11 cellular contexts compared by ENCODE assay signal in genomic region chrX:49058794-49059193, GRCh38. TPM values are rescaled to one million over a fixed set of nuclear protein-coding genes. Genes with fewer than 3 reads are reported as not detected.
A peak's percentile ranks its signal among the peaks of the same experiment; 100 is the strongest.
DNase-seq lines count a peak whose midpoint lies in the region; ATAC-seq and TF ChIP-seq lines count a peak whose summit lies in the region.
"Had no signal": no experiment of that assay in that cellular context is flagged by ENCODE, and none has a peak within 500 bp of the region (broad histone marks: within the 10 kb centered on the region; RNA-seq: fewer than 3 reads in every experiment).

Gene CCDC120 (plus strand): TSS chrX:49058999. CDS start chrX:49062042, 3,043 bp downstream.

- H3K36me3 Mint-ChIP-seq in T-helper 17 cell (ENCODE audit: low read depth): no peaks in the 10 kb centered on the region
- H3K36me3 Mint-ChIP-seq in progenitor cell of endocrine pancreas (ENCODE audit: insufficient read depth): peaks cover 8% of the 10 kb centered on the region

- peak within 1 kb of the TSS; percentile 7; the same call in 1 of the 2 replicates for H3K9ac ChIP-seq in iPS-20b (ENCODE audit: low read depth, low read length)

- H3K9me3 Mint-ChIP-seq in progenitor cell of endocrine pancreas (ENCODE audit: low read depth): peaks cover 16% of the 10 kb centered on the region
- H3K9me3 Mint-ChIP-seq: activated T-cell treated with anti-CD3 and anti-CD28 coated beads, Interleukin-2, amount 50 U/mL, for 72 hours had no signal

- no peaks in the 10 kb centered on the region for H3K27me3 Mint-ChIP-seq in T-helper 17 cell
- H3K27me3 Mint-ChIP-seq in progenitor cell of endocrine pancreas: no peaks in the 10 kb centered on the region
- H3K27me3 Mint-ChIP-seq: CD4-positive, alpha-beta memory T cell had no signal

- H3K4me3 Mint-ChIP-seq in T-helper 17 cell: no peak within 1 kb of the TSS
- peak within 1 kb of the TSS; percentile 81 for H3K4me3 Mint-ChIP-seq in progenitor cell of endocrine pancreas (ENCODE audit: low read depth)
- H3K4me3 Mint-ChIP-seq: activated T-cell treated with anti-CD3 and anti-CD28 coated beads, Interleukin-2, amount 50 U/mL, for 72 hours; CD4-positive, alpha-beta memory T cell had no signal

- intact Hi-C loops in head of caudate nucleus (cut with DNase I): no loop called here

- DNase-seq in H7 (peak; percentile 90), T-helper 17 cell (no peak), progenitor cell of endocrine pancreas (ENCODE audit: low spot score, unreplicated experiment) (no peak), AG20443 (ENCODE audit: low spot score) (no peak), head of caudate nucleus (no peak)
- DNase-seq in stimulated activated CD4-positive, alpha-beta T cell treated with anti-CD3 and anti-CD28 coated beads, Interleukin-2, amount 100 ng/mL, for 48 hours: no peak
- DNase-seq: activated T-cell treated with anti-CD3 and anti-CD28 coated beads, Interleukin-2, amount 50 U/mL, for 72 hours; CD4-positive, alpha-beta memory T cell; heart left ventricle had no signal

- H3K27me3 ChIP-seq in H7 (ENCODE audit: control insufficient read depth, insufficient read depth, low read length) (no peaks in the 10 kb centered on the region), iPS-20b (ENCODE audit: insufficient read depth, low read length) (no peaks in the 10 kb centered on the region)
- H3K27me3 ChIP-seq: heart left ventricle had no signal

- H3K27ac ChIP-seq in iPS-20b (ENCODE audit: low read length): no peak within 1 kb of the TSS

- peaks cover 2% of the 10 kb centered on the region for H3K36me3 ChIP-seq in H7 (replicated peaks; ENCODE audit: control insufficient read depth, insufficient read depth, low read length)
- no peaks in the 10 kb centered on the region for H3K36me3 ChIP-seq in iPS-20b (ENCODE audit: insufficient read depth, low read depth, low read length)
- H3K36me3 ChIP-seq: heart left ventricle had no signal

- H3K27ac Mint-ChIP-seq in T-helper 17 cell: no peak within 1 kb of the TSS
- peak within 1 kb of the TSS; percentile 89 for H3K27ac Mint-ChIP-seq in progenitor cell of endocrine pancreas
- H3K27ac Mint-ChIP-seq: activated T-cell treated with anti-CD3 and anti-CD28 coated beads, Interleukin-2, amount 50 U/mL, for 72 hours had no signal

- ATAC-seq in T-helper 17 cell: no peak
- no peak for ATAC-seq in GM19324 (IDR thresholded peaks at IDR 0.05; ENCODE audit: low FRiP score, unreplicated experiment)
- ATAC-seq: activated T-cell treated with anti-CD3 and anti-CD28 coated beads, Interleukin-2, amount 50 U/mL, for 72 hours; heart left ventricle had no signal

- no peaks in the 10 kb centered on the region; the same call in 1 of the 2 replicates for H3K4me1 ChIP-seq in iPS-20b (ENCODE audit: insufficient read depth, low read length)
- H3K4me1 ChIP-seq: heart left ventricle had no signal

- no peak for TF ChIP-seq CTCF in progenitor cell of endocrine pancreas (IDR thresholded peaks at IDR 0.05; ENCODE audit: unreplicated experiment)

- H3K9me3 ChIP-seq in T-helper 17 cell (ENCODE audit: control insufficient read depth, low read length, poor library complexity, severe bottlenecking): no peaks in the 10 kb centered on the region
- no peaks in the 10 kb centered on the region for H3K9me3 ChIP-seq in iPS-20b (ENCODE audit: insufficient read depth, low read depth, low read length)

- peaks cover 19% of the 10 kb centered on the region for H3K4me1 Mint-ChIP-seq in T-helper 17 cell
- H3K4me1 Mint-ChIP-seq in progenitor cell of endocrine pancreas (ENCODE audit: low read depth): peaks cover 15% of the 10 kb centered on the region

- H3K4me3 ChIP-seq in H7 (ENCODE audit: insufficient read depth, low read depth, low read length) (peak within 1 kb of the TSS; percentile 42), iPS-20b (ENCODE audit: low read length) (peak within 1 kb of the TSS; percentile 60)
- H3K4me3 ChIP-seq: heart left ventricle had no signal

RNA-seq across cellular contexts. Expression of gene CCDC120, which starts in this region (rescaled TPM):
- 4.7 and 5.8 TPM in 2 replicates for total RNA-seq in H7 (2014; rRNA removed; shearing (Covaris generic))
- total RNA-seq in T-helper 17 cell (10 to 100 TPM; 10.8 to 11.8 TPM), progenitor cell of endocrine pancreas (27.1 and 27.9 TPM in 2 replicates)
